ENCODE assay signal across 1 cellular context in the genomic region with DNA sequence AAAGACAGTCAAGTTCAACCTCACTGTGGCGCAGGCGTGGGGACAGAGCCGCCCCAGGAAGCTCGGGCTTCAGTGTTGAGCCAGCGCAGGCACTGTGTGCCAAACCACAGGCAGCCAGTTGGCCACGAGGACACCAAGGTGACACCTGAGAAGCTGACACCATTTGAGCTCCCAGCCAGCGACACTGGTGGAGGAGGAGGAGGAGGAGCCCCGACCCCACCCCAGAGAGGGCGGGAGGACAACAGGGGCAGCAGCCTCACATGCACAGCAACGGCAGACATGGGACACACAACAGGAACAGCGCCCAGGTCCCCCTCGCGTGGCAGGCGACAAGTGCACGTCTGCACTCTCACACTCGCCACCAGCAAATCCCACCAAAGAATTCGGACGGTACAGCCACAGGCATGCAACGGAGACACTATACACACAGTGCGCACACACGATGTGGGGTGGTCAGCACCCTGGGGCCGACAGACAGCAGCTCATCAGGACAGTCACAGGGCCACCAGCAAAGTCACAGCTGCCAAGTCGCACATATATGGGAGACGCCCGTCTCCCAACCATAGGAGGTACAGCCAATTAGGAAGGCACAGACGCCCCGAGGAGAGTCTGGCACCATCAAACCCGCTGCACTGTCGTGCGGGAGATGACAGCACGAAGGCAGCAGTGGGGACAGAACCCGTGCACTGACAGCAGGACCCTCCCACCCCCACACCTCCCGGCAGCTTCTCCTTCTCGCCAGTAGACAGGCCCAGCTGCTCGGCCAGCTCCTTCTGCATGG.
TF ChIP-seq lines count a peak whose summit lies in the region.

No MANE protein-coding gene starts in this region.

TF ChIP-seq in IMR-90, 13 proteins besides CTCF, POLR2A, EP300 and RAD21 (continued from another document):
- no peak for TF ChIP-seq BHLHE40 (IDR thresholded peaks at IDR 0.05; ENCODE audit: low read depth, low read length)
- TF ChIP-seq, protein P1, sequence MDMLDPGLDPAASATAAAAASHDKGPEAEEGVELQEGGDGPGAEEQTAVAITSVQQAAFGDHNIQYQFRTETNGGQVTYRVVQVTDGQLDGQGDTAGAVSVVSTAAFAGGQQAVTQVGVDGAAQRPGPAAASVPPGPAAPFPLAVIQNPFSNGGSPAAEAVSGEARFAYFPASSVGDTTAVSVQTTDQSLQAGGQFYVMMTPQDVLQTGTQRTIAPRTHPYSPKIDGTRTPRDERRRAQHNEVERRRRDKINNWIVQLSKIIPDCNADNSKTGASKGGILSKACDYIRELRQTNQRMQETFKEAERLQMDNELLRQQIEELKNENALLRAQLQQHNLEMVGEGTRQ (IDR thresholded peaks at IDR 0.05; ENCODE audit: low read depth, low read length), result no peak
- no peak for TF ChIP-seq CHD1 (IDR thresholded peaks at IDR 0.05; ENCODE audit: low read depth, low read length)
- no peak for TF ChIP-seq MXI1 (IDR thresholded peaks at IDR 0.05; ENCODE audit: borderline replicate concordance, low read depth, low read length)
- no peak for TF ChIP-seq RFX5 (IDR thresholded peaks at IDR 0.05; ENCODE audit: low read depth, low read length)
- TF ChIP-seq, protein P2, sequence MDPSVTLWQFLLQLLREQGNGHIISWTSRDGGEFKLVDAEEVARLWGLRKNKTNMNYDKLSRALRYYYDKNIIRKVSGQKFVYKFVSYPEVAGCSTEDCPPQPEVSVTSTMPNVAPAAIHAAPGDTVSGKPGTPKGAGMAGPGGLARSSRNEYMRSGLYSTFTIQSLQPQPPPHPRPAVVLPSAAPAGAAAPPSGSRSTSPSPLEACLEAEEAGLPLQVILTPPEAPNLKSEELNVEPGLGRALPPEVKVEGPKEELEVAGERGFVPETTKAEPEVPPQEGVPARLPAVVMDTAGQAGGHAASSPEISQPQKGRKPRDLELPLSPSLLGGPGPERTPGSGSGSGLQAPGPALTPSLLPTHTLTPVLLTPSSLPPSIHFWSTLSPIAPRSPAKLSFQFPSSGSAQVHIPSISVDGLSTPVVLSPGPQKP (IDR thresholded peaks at IDR 0.05; ENCODE audit: borderline replicate concordance, low read depth, low read length), result no peak
- no peak for TF ChIP-seq SMC3 (IDR thresholded peaks at IDR 0.05; ENCODE audit: low read depth, low read length)
TF ChIP-seq in IMR-90: peak in this region for 0.
